2 cellular contexts compared by ENCODE assay signal in genomic region chr5:95857185-95857945, GRCh38.
TF ChIP-seq lines count a peak whose summit lies in the region.

No MANE protein-coding gene starts in this region.

TF ChIP-seq in SK-N-SH, 30 proteins besides CTCF, POLR2A, EP300 and RAD21 (continued from another document):
- TF ChIP-seq, protein P1, sequence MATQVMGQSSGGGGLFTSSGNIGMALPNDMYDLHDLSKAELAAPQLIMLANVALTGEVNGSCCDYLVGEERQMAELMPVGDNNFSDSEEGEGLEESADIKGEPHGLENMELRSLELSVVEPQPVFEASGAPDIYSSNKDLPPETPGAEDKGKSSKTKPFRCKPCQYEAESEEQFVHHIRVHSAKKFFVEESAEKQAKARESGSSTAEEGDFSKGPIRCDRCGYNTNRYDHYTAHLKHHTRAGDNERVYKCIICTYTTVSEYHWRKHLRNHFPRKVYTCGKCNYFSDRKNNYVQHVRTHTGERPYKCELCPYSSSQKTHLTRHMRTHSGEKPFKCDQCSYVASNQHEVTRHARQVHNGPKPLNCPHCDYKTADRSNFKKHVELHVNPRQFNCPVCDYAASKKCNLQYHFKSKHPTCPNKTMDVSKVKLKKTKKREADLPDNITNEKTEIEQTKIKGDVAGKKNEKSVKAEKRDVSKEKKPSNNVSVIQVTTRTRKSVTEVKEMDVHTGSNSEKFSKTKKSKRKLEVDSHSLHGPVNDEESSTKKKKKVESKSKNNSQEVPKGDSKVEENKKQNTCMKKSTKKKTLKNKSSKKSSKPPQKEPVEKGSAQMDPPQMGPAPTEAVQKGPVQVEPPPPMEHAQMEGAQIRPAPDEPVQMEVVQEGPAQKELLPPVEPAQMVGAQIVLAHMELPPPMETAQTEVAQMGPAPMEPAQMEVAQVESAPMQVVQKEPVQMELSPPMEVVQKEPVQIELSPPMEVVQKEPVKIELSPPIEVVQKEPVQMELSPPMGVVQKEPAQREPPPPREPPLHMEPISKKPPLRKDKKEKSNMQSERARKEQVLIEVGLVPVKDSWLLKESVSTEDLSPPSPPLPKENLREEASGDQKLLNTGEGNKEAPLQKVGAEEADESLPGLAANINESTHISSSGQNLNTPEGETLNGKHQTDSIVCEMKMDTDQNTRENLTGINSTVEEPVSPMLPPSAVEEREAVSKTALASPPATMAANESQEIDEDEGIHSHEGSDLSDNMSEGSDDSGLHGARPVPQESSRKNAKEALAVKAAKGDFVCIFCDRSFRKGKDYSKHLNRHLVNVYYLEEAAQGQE (IDR thresholded peaks at IDR 0.05; ENCODE audit: low read depth, low read length): no peak
- TF ChIP-seq ELF1 (IDR thresholded peaks at IDR 0.05): no peak
- no peak for TF ChIP-seq EZH2phosphoT487 (IDR thresholded peaks at IDR 0.05; ENCODE audit: borderline replicate concordance, low read depth)
- TF ChIP-seq JUND (IDR thresholded peaks at IDR 0.05): no peak
- TF ChIP-seq GABPA (IDR thresholded peaks at IDR 0.05; ENCODE audit: low read depth): no peak
- TF ChIP-seq FOXJ3 (CRISPR knock-in tag; IDR thresholded peaks at IDR 0.05): no peak

TF ChIP-seq in SK-N-SH treated with all-trans-retinoic acid at 6 μM for 48 hours, 23 proteins besides CTCF, POLR2A, EP300 and RAD21 (continued from another document):
- TF ChIP-seq, protein P2, sequence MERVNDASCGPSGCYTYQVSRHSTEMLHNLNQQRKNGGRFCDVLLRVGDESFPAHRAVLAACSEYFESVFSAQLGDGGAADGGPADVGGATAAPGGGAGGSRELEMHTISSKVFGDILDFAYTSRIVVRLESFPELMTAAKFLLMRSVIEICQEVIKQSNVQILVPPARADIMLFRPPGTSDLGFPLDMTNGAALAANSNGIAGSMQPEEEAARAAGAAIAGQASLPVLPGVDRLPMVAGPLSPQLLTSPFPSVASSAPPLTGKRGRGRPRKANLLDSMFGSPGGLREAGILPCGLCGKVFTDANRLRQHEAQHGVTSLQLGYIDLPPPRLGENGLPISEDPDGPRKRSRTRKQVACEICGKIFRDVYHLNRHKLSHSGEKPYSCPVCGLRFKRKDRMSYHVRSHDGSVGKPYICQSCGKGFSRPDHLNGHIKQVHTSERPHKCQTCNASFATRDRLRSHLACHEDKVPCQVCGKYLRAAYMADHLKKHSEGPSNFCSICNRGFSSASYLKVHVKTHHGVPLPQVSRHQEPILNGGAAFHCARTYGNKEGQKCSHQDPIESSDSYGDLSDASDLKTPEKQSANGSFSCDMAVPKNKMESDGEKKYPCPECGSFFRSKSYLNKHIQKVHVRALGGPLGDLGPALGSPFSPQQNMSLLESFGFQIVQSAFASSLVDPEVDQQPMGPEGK (CRISPR knock-in tag; IDR thresholded peaks at IDR 0.05; ENCODE audit: borderline replicate concordance): no peak
- TF ChIP-seq ESRRG (CRISPR knock-in tag; IDR thresholded peaks at IDR 0.05): no peak
- no peak for TF ChIP-seq TCF4 (CRISPR knock-in tag; IDR thresholded peaks at IDR 0.05; ENCODE audit: borderline replicate concordance)
- no peak for TF ChIP-seq TOX (CRISPR knock-in tag; IDR thresholded peaks at IDR 0.05; ENCODE audit: borderline replicate concordance)
- TF ChIP-seq, protein P3, sequence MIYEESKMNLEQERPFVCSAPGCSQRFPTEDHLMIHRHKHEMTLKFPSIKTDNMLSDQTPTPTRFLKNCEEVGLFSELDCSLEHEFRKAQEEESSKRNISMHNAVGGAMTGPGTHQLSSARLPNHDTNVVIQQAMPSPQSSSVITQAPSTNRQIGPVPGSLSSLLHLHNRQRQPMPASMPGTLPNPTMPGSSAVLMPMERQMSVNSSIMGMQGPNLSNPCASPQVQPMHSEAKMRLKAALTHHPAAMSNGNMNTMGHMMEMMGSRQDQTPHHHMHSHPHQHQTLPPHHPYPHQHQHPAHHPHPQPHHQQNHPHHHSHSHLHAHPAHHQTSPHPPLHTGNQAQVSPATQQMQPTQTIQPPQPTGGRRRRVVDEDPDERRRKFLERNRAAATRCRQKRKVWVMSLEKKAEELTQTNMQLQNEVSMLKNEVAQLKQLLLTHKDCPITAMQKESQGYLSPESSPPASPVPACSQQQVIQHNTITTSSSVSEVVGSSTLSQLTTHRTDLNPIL (CRISPR knock-in tag; IDR thresholded peaks at IDR 0.05; ENCODE audit: low read depth): no peak
- no peak for TF ChIP-seq ZFP3 (CRISPR knock-in tag; IDR thresholded peaks at IDR 0.05)
- TF ChIP-seq ZNF8 (CRISPR knock-in tag; IDR thresholded peaks at IDR 0.05): no peak
- TF ChIP-seq ZC3H10 (CRISPR knock-in tag; IDR thresholded peaks at IDR 0.05): no peak
- no peak for TF ChIP-seq GLIS3 (CRISPR knock-in tag; IDR thresholded peaks at IDR 0.05)
- TF ChIP-seq PPARA (CRISPR knock-in tag; IDR thresholded peaks at IDR 0.05; ENCODE audit: borderline replicate concordance): no peak
